8 cellular contexts compared by ENCODE assay signal in genomic region chr17:45622295-45622694, GRCh38.
A peak's percentile ranks its signal among the peaks of the same experiment; 100 is the strongest.
DNase-seq lines count a peak whose midpoint lies in the region; ATAC-seq, FAIRE-seq and TF ChIP-seq lines count a peak whose summit lies in the region.
"Not testable (repeated sequence)": the region's sequence is repeated elsewhere in the genome, so short reads cannot be mapped to it uniquely, and the experiment has no call there.

No MANE protein-coding gene starts in this region.

- not testable (repeated sequence) for H3K36me3 Mint-ChIP-seq in activated T-cell treated with anti-CD3 and anti-CD28 coated beads, Interleukin-2, amount 50 U/mL, for 72 hours (ENCODE audit: insufficient read depth in 2 of 2); activated naive CD8-positive, alpha-beta T cell treated with anti-CD3 and anti-CD28 coated beads, Interleukin-2, amount 50 U/mL, for 24 hours (ENCODE audit: low read depth)
- peaks cover 25% of the 10 kb centered on the region for H3K36me3 Mint-ChIP-seq in stimulated activated effector memory CD8-positive, alpha-beta T cell treated with anti-CD3 and anti-CD28 coated beads, Interleukin-12 subunit alpha, Interleukin-12 subunit beta, amount 100 ng/mL, for 72 hours

- H3K4me2 ChIP-seq in A549; HCT116 (ENCODE audit: low read length): not testable (repeated sequence)

- CTCF ChIA-PET in A549 (lab: Yijun Ruan, JAX); HCT116 (lab: Charles Lee): not testable (repeated sequence)

- H3K36me3 ChIP-seq in HCT116 (ENCODE audit: control insufficient read depth in 1 of 2, insufficient read depth in 2 of 2, low read length in 2 of 2), result peaks cover 4 to 11% of the 10 kb centered on the region in 2 experiments; a peak in 3 of 4 replicates
- H3K36me3 ChIP-seq in mucosa of descending colon (ENCODE audit: low read depth), result not testable (repeated sequence)

- 61% methylated on average over 3 of the region's 3 CpGs for WGBS in A549 (ENCODE audit: missing lambda C conversion rate)

- peaks cover 14% of the 10 kb centered on the region; the same call in 1 of the 2 replicates for H3K79me2 ChIP-seq in HCT116 (ENCODE audit: insufficient read depth, low read length)

- POLR2A ChIA-PET in A549 (lab: Yijun Ruan, JAX); HCT116 (lab: Charles Lee): not testable (repeated sequence)

- H3K9me3 Mint-ChIP-seq in activated T-cell treated with anti-CD3 and anti-CD28 coated beads, Interleukin-2, amount 50 U/mL, for 72 hours; activated naive CD8-positive, alpha-beta T cell treated with anti-CD3 and anti-CD28 coated beads, Interleukin-2, amount 50 U/mL, for 24 hours; stimulated activated effector memory CD8-positive, alpha-beta T cell treated with anti-CD3 and anti-CD28 coated beads, Interleukin-12 subunit alpha, Interleukin-12 subunit beta, amount 100 ng/mL, for 72 hours: not testable (repeated sequence)

- FAIRE-seq in A549 (lab: Jason Lieb, UNC), result peak; percentile 23

- intact Hi-C loops in HCT116 (cut with micrococcal nuclease); mucosa of descending colon (cut with DNase I, micrococcal nuclease): not testable (repeated sequence)

- RAD21 ChIA-PET in HCT116 (lab: Charles Lee; ENCODE audit: low non-redundant PET in 1 of 2, low total read pairs in 2 of 2, uncharacterized antibody in 2 of 2, unreplicated experiment in 2 of 2), result not testable (repeated sequence)

- not testable (repeated sequence) for H3K9me2 ChIP-seq in HCT116 (ENCODE audit: insufficient read depth)

- H3K27ac ChIP-seq in A549; HCT116 (ENCODE audit: low read depth, low read length); foreskin keratinocyte: not testable (repeated sequence)

- not testable (repeated sequence) for H3K4me3 ChIP-seq in A549; HCT116 (replicated peaks in 1 of 2; ENCODE audit: low read depth in 1 of 2, low read length in 2 of 2); mucosa of descending colon

- not testable (repeated sequence) for TF ChIP-seq CTCF in A549 (IDR thresholded peaks at IDR 0.05); HCT116 (IDR thresholded peaks at IDR 0.05 in 2 of 3, conservative IDR thresholded peaks at IDR 0.05 in 1 of 3; ENCODE audit: borderline replicate concordance in 1 of 3, insufficient read depth in 1 of 3, low read depth in 2 of 3, low read length in 2 of 3); foreskin keratinocyte (conservative IDR thresholded peaks at IDR 0.05); mucosa of descending colon (IDR thresholded peaks at IDR 0.05)

- TF ChIP-seq EP300 in A549 (IDR thresholded peaks at IDR 0.05), result not testable (repeated sequence)

- peak overlapping the region in 1 of 2 donors; percentile 58 for H3K4me3 Mint-ChIP-seq in activated T-cell treated with anti-CD3 and anti-CD28 coated beads, Interleukin-2, amount 50 U/mL, for 72 hours
- H3K4me3 Mint-ChIP-seq in activated naive CD8-positive, alpha-beta T cell treated with anti-CD3 and anti-CD28 coated beads, Interleukin-2, amount 50 U/mL, for 24 hours; stimulated activated effector memory CD8-positive, alpha-beta T cell treated with anti-CD3 and anti-CD28 coated beads, Interleukin-12 subunit alpha, Interleukin-12 subunit beta, amount 100 ng/mL, for 72 hours: not testable (repeated sequence)

- not testable (repeated sequence) for H3K9me3 ChIP-seq in A549; HCT116 (ENCODE audit: control insufficient read depth in 1 of 2, insufficient read depth in 1 of 2, low read depth in 1 of 2, low read length in 2 of 2); mucosa of descending colon

- TF ChIP-seq RAD21 in A549 (conservative IDR thresholded peaks at IDR 0.05 in 1 of 2, IDR thresholded peaks at IDR 0.05 in 1 of 2); HCT116 (IDR thresholded peaks at IDR 0.05; ENCODE audit: low read depth): not testable (repeated sequence)

- H3K27ac Mint-ChIP-seq in activated T-cell treated with anti-CD3 and anti-CD28 coated beads, Interleukin-2, amount 50 U/mL, for 72 hours; activated naive CD8-positive, alpha-beta T cell treated with anti-CD3 and anti-CD28 coated beads, Interleukin-2, amount 50 U/mL, for 24 hours; stimulated activated effector memory CD8-positive, alpha-beta T cell treated with anti-CD3 and anti-CD28 coated beads, Interleukin-12 subunit alpha, Interleukin-12 subunit beta, amount 100 ng/mL, for 72 hours: not testable (repeated sequence)

- not testable (repeated sequence) for ATAC-seq in A549, HCT116
- ATAC-seq in activated CD4-positive, CD25-positive, alpha-beta regulatory T cell treated with anti-CD3 and anti-CD28 coated beads, Interleukin-2, amount 50 U/mL, for 24 hours, result peak; percentile 54 to 58
- peak; percentile 25 to 51 for ATAC-seq in activated T-cell treated with anti-CD3 and anti-CD28 coated beads, Interleukin-2, amount 50 U/mL, for 72 hours (replicated peaks in 1 of 2)
- peak; percentile 29 for ATAC-seq in activated naive CD8-positive, alpha-beta T cell treated with anti-CD3 and anti-CD28 coated beads, Interleukin-2, amount 50 U/mL, for 24 hours
- ATAC-seq in foreskin keratinocyte, result peak; percentile 52
- ATAC-seq in mucosa of descending colon, result peak; percentile 48
- ATAC-seq in stimulated activated effector memory CD8-positive, alpha-beta T cell treated with anti-CD3 and anti-CD28 coated beads, Interleukin-12 subunit alpha, Interleukin-12 subunit beta, amount 100 ng/mL, for 72 hours, result peak; percentile 59

- not testable (repeated sequence) for H3K27me3 Mint-ChIP-seq in activated T-cell treated with anti-CD3 and anti-CD28 coated beads, Interleukin-2, amount 50 U/mL, for 72 hours (ENCODE audit: low read depth); activated naive CD8-positive, alpha-beta T cell treated with anti-CD3 and anti-CD28 coated beads, Interleukin-2, amount 50 U/mL, for 24 hours

- TF ChIP-seq POLR2A in A549 (IDR thresholded peaks at IDR 0.05; ENCODE audit: low read length); HCT116 (IDR thresholded peaks at IDR 0.05; ENCODE audit: borderline replicate concordance, extremely low read depth, insufficient read depth, insufficient read length): not testable (repeated sequence)

- not testable (repeated sequence) for H3K4me1 ChIP-seq in A549; HCT116 (ENCODE audit: control insufficient read depth in 1 of 2, insufficient read depth in 2 of 2, low read length in 2 of 2); foreskin keratinocyte; mucosa of descending colon (ENCODE audit: low read depth)

- not testable (repeated sequence) for H4K20me1 ChIP-seq in HCT116 (ENCODE audit: insufficient read depth)

- not testable (repeated sequence) for DNase-seq in A549 (ENCODE audit: low read depth in 1 of 2, low spot score in 1 of 2); HCT116 (ENCODE audit: low read depth, low spot score); activated T-cell treated with anti-CD3 and anti-CD28 coated beads, Interleukin-2, amount 50 U/mL, for 72 hours; activated naive CD8-positive, alpha-beta T cell treated with anti-CD3 and anti-CD28 coated beads, Interleukin-2, amount 50 U/mL, for 24 hours; foreskin keratinocyte; mucosa of descending colon; stimulated activated effector memory CD8-positive, alpha-beta T cell treated with anti-CD3 and anti-CD28 coated beads, Interleukin-12 subunit alpha, Interleukin-12 subunit beta, amount 100 ng/mL, for 72 hours (ENCODE audit: low spot score in 2 of 2)

- not testable (repeated sequence) for H2AFZ ChIP-seq in HCT116 (ENCODE audit: low read depth, low read length, poor library complexity, severe bottlenecking)

- H3K9ac ChIP-seq in HCT116 (ENCODE audit: low read length), result not testable (repeated sequence)

- H3K27me3 ChIP-seq in HCT116 (ENCODE audit: insufficient read depth, low read length); foreskin keratinocyte: not testable (repeated sequence)

- BruUV-seq in HCT116 (replicated peaks; lab: Mats Ljungman, UMichigan), result TSS peak; percentile 34

- not testable (repeated sequence) for H3K4me1 Mint-ChIP-seq in activated T-cell treated with anti-CD3 and anti-CD28 coated beads, Interleukin-2, amount 50 U/mL, for 72 hours (ENCODE audit: low read depth); activated naive CD8-positive, alpha-beta T cell treated with anti-CD3 and anti-CD28 coated beads, Interleukin-2, amount 50 U/mL, for 24 hours; stimulated activated effector memory CD8-positive, alpha-beta T cell treated with anti-CD3 and anti-CD28 coated beads, Interleukin-12 subunit alpha, Interleukin-12 subunit beta, amount 100 ng/mL, for 72 hours
